Comparison of ENCODE assay signal across 1 cellular context in genomic region chr2:88126772-88127637, GRCh38.
TF ChIP-seq lines count a peak whose summit lies in the region.

No MANE protein-coding gene starts in this region.

TF ChIP-seq in HepG2, 621 proteins besides CTCF, POLR2A, EP300 and RAD21 (continued from another document and continues in another):
- peak; percentile 71; the same call in 1 of the 2 replicates for TF ChIP-seq ZNF563 (CRISPR knock-in tag; IDR thresholded peaks at IDR 0.05)
- 0 out of 2 replicates have a peak, but pooled peaks have one; percentile 16 for TF ChIP-seq ZNF761 (CRISPR knock-in tag; conservative IDR thresholded peaks at IDR 0.05)
- TF ChIP-seq HDAC1 (CRISPR knock-in tag; IDR thresholded peaks at IDR 0.05): no peak
- TF ChIP-seq U2AF1 (optimal IDR thresholded peaks at IDR 0.05; ENCODE audit: low read depth, low read length): no peak
- 0 out of 2 replicates have a peak, but pooled peaks have one; percentile 5 for TF ChIP-seq ZMYM4 (CRISPR knock-in tag; IDR thresholded peaks at IDR 0.05)
- TF ChIP-seq SAP130 (CRISPR knock-in tag; IDR thresholded peaks at IDR 0.05; ENCODE audit: low read depth): no peak
- no peak for TF ChIP-seq HMG20B (CRISPR knock-in tag; conservative IDR thresholded peaks at IDR 0.05)
- no peak for TF ChIP-seq NFE2L1 (CRISPR knock-in tag; IDR thresholded peaks at IDR 0.05; ENCODE audit: borderline replicate concordance)
- TF ChIP-seq CCDC6 (CRISPR knock-in tag; IDR thresholded peaks at IDR 0.05): peak; percentile 25; the same call in 1 of the 2 replicates
- TF ChIP-seq ZNF460 (CRISPR knock-in tag; IDR thresholded peaks at IDR 0.05; ENCODE audit: borderline replicate concordance): no peak
- TF ChIP-seq HNRNPL (IDR thresholded peaks at IDR 0.05; ENCODE audit: low read depth, low read length): peak; percentile 32; the same call in 1 of the 2 replicates
- TF ChIP-seq ZNF501 (CRISPR knock-in tag; IDR thresholded peaks at IDR 0.05): 0 out of 2 replicates have a peak, but pooled peaks have one; percentile 17
- TF ChIP-seq TBP (CRISPR knock-in tag; IDR thresholded peaks at IDR 0.05): no peak
- no peak for TF ChIP-seq ZNF713 (CRISPR knock-in tag; IDR thresholded peaks at IDR 0.05)
- no peak for TF ChIP-seq ZIK1 (CRISPR knock-in tag; IDR thresholded peaks at IDR 0.05; ENCODE audit: borderline replicate concordance, low read depth)
- TF ChIP-seq GMEB2 (CRISPR knock-in tag; IDR thresholded peaks at IDR 0.05; ENCODE audit: low read depth): no peak
- peak; percentile 45 for TF ChIP-seq ZNF687 (CRISPR knock-in tag; IDR thresholded peaks at IDR 0.05)
- no peak for TF ChIP-seq ZFP82 (CRISPR knock-in tag; IDR thresholded peaks at IDR 0.05; ENCODE audit: borderline replicate concordance)
- 0 out of 2 replicates have a peak, but pooled peaks have one; percentile 66 for TF ChIP-seq ZNF724P (CRISPR knock-in tag; IDR thresholded peaks at IDR 0.05; ENCODE audit: borderline replicate concordance)
- TF ChIP-seq PHF5A (CRISPR knock-in tag; IDR thresholded peaks at IDR 0.05; ENCODE audit: low read depth, unreplicated experiment): no peak
- TF ChIP-seq PATZ1 (CRISPR knock-in tag; IDR thresholded peaks at IDR 0.05): no peak
- TF ChIP-seq CC2D1A (CRISPR knock-in tag; IDR thresholded peaks at IDR 0.05): no peak
- no peak for TF ChIP-seq TOE1 (CRISPR knock-in tag; IDR thresholded peaks at IDR 0.05)
- TF ChIP-seq ZNF564 (CRISPR knock-in tag; IDR thresholded peaks at IDR 0.05): no peak; the same call in 1 of the 2 replicates
- no peak for TF ChIP-seq ZSCAN25 (CRISPR knock-in tag; IDR thresholded peaks at IDR 0.05)
- TF ChIP-seq SRSF9 (IDR thresholded peaks at IDR 0.05; ENCODE audit: borderline replicate concordance, insufficient read depth, low read depth, low read length, poor library complexity, severe bottlenecking): no peak
- no peak for TF ChIP-seq ZNF296 (CRISPR knock-in tag; conservative IDR thresholded peaks at IDR 0.05)
- no peak for TF ChIP-seq ELF3 (CRISPR knock-in tag; IDR thresholded peaks at IDR 0.05)
- no peak for TF ChIP-seq HHEX (CRISPR knock-in tag; IDR thresholded peaks at IDR 0.05)
- TF ChIP-seq CHD4 (IDR thresholded peaks at IDR 0.05; ENCODE audit: borderline replicate concordance, low read length): no peak
- TF ChIP-seq REST (IDR thresholded peaks at IDR 0.05; ENCODE audit: borderline replicate concordance in 1 of 2, low read depth in 1 of 2, low read length in 2 of 2): no peak
- TF ChIP-seq ZNF251 (CRISPR knock-in tag; IDR thresholded peaks at IDR 0.05): no peak
- 0 out of 2 replicates have a peak, but pooled peaks have one; percentile 47 for TF ChIP-seq ZSCAN5A (CRISPR knock-in tag; IDR thresholded peaks at IDR 0.05; ENCODE audit: borderline replicate concordance)
- TF ChIP-seq ZNF746 (CRISPR knock-in tag; IDR thresholded peaks at IDR 0.05): peak; percentile 57; the same call in 1 of the 2 replicates
- no peak for TF ChIP-seq SKI (IDR thresholded peaks at IDR 0.05; ENCODE audit: partially characterized antibody)
- no peak for TF ChIP-seq DDIT3 (CRISPR knock-in tag; IDR thresholded peaks at IDR 0.05)
- TF ChIP-seq ISL2 (CRISPR knock-in tag; IDR thresholded peaks at IDR 0.05): no peak; the same call in 1 of the 2 replicates
- TF ChIP-seq HOXA7 (CRISPR knock-in tag; IDR thresholded peaks at IDR 0.05): no peak
- TF ChIP-seq XBP1 (CRISPR knock-in tag; IDR thresholded peaks at IDR 0.05): 0 out of 2 replicates have a peak, but pooled peaks have one; percentile 7
- no peak; the same call in 1 of the 2 replicates for TF ChIP-seq FOXC1 (CRISPR knock-in tag; IDR thresholded peaks at IDR 0.05; ENCODE audit: borderline replicate concordance)
- TF ChIP-seq ZNF441 (CRISPR knock-in tag; IDR thresholded peaks at IDR 0.05; ENCODE audit: borderline replicate concordance): 0 out of 2 replicates have a peak, but pooled peaks have one; percentile 21
- no peak; the same call in 1 of the 2 replicates for TF ChIP-seq SKIL (CRISPR knock-in tag; IDR thresholded peaks at IDR 0.05; ENCODE audit: borderline replicate concordance)
- TF ChIP-seq ZNF781 (CRISPR knock-in tag; IDR thresholded peaks at IDR 0.05; ENCODE audit: borderline replicate concordance, not compliant biosample characterization): no peak
- peak; percentile 15 for TF ChIP-seq RBM39 (IDR thresholded peaks at IDR 0.05; ENCODE audit: low read depth, low read length, poor library complexity, severe bottlenecking)
- no peak for TF ChIP-seq CREB3 (CRISPR knock-in tag; IDR thresholded peaks at IDR 0.05)
- TF ChIP-seq ZNF121 (CRISPR knock-in tag; IDR thresholded peaks at IDR 0.05): no peak; the same call in 1 of the 2 replicates
- no peak for TF ChIP-seq ETV6 (CRISPR knock-in tag; conservative IDR thresholded peaks at IDR 0.05)
